In genomic region chr15:99895189-99895955, GRCh38 we compare ENCODE assay signal across 19 cellular contexts.
DNase-seq lines count a peak whose midpoint lies in the region; ATAC-seq and TF ChIP-seq lines count a peak whose summit lies in the region.
"Had no signal": no experiment of that assay in that cellular context is flagged by ENCODE, and none has a peak within 500 bp of the region (broad histone marks: within the 10 kb centered on the region; RNA-seq: fewer than 3 reads in every experiment).

No MANE protein-coding gene starts in this region.

- no peaks in the 10 kb centered on the region for H3K36me3 ChIP-seq in adrenal gland (replicated peaks in 1 of 2)
- H3K36me3 ChIP-seq: ascending aorta, left lung had no signal

- H3K27me3 ChIP-seq in adrenal gland (no peaks in the 10 kb centered on the region), right cardiac atrium (ENCODE audit: control insufficient read depth, insufficient read depth) (no peaks in the 10 kb centered on the region)
- H3K27me3 ChIP-seq: ascending aorta, left lung had no signal

- no peaks in the 10 kb centered on the region for H3K4me1 Mint-ChIP-seq in immature natural killer cell
- H3K4me1 Mint-ChIP-seq: WTC11 had no signal

- H3K9me3 ChIP-seq in adrenal gland (replicated peaks in 1 of 3), result no peaks in the 10 kb centered on the region
- H3K9me3 ChIP-seq in right cardiac atrium (ENCODE audit: control insufficient read depth, low read length), result no peaks in the 10 kb centered on the region
- H3K9me3 ChIP-seq: ascending aorta had no signal

- H3K9me3 Mint-ChIP-seq in immature natural killer cell, result no peaks in the 10 kb centered on the region
- H3K9me3 Mint-ChIP-seq: CD4-positive, alpha-beta T cell had no signal

- H3K27ac ChIP-seq in adrenal gland, result no peak overlapping the region
- H3K27ac ChIP-seq in right cardiac atrium (ENCODE audit: low read length), result no peak overlapping the region
- H3K27ac ChIP-seq: ascending aorta, HL-60, left lung, skin epidermis had no signal

- TF ChIP-seq POLR2A in adrenal gland (IDR thresholded peaks at IDR 0.05), result no peak

- H3K36me3 Mint-ChIP-seq in immature natural killer cell, result peaks cover 0 to 9% (median 9%) of the 10 kb centered on the region in 3 donors
- H3K36me3 Mint-ChIP-seq: WTC11 had no signal

- ATAC-seq in GM19397 (IDR thresholded peaks at IDR 0.05; ENCODE audit: unreplicated experiment) (peak; percentile 66), HG02763 (IDR thresholded peaks at IDR 0.05; ENCODE audit: unreplicated experiment) (peak; percentile 65), HG03571 (IDR thresholded peaks at IDR 0.05; ENCODE audit: unreplicated experiment) (peak; percentile 55), right cardiac atrium (no peak)
- ATAC-seq: K562, left lung, WTC11 had no signal

- H3K27ac Mint-ChIP-seq in immature natural killer cell, result no peak overlapping the region
- H3K27ac Mint-ChIP-seq: CD4-positive, alpha-beta T cell; WTC11 had no signal

- WGBS in adrenal gland, 4 donors, result 86 to 92% (median 88%) methylated on average over 4 of the region's 4 CpGs
- WGBS in right cardiac atrium, result 92% methylated on average over 4 of the region's 4 CpGs

- no peak overlapping the region for H3K4me3 Mint-ChIP-seq in immature natural killer cell
- H3K4me3 Mint-ChIP-seq: CD4-positive, alpha-beta T cell; WTC11 had no signal

- H3K27me3 Mint-ChIP-seq in immature natural killer cell (ENCODE audit: low read depth in 3 of 3), result peaks cover 3 to 7% (median 4%) of the 10 kb centered on the region in 3 donors
- H3K27me3 Mint-ChIP-seq: CD4-positive, alpha-beta T cell had no signal

- DNase-seq in stimulated activated naive CD4-positive, alpha-beta T cell treated with Interleukin-2 at 50 U/mL for 16 hours (lab: John Stamatoyannopoulos, UW), result no peak
- DNase-seq in immature natural killer cell (no peak), adrenal gland (no peak), right cardiac atrium (no peak)
- DNase-seq: CD4-positive, alpha-beta T cell; foreskin melanocyte; left lung; NCI-H1048; RPMI8226; stimulated activated naive CD4-positive, alpha-beta T cell had no signal

- H3K4me3 ChIP-seq in GM12875 (ENCODE audit: low read depth, low read length), result peak overlapping the region; percentile 3
- H3K4me3 ChIP-seq in adrenal gland, result no peak overlapping the region
- H3K4me3 ChIP-seq in right cardiac atrium (ENCODE audit: low read length), result no peak overlapping the region
- H3K4me3 ChIP-seq: ascending aorta, K562, left lung, skin epidermis had no signal

- intact Hi-C loops in adrenal gland (cut with DNase I) (no loop called here), right cardiac atrium (cut with DNase I) (no loop called here)

- TF ChIP-seq CTCF in GM12875 (IDR thresholded peaks at IDR 0.05; ENCODE audit: borderline replicate concordance, insufficient read depth, low read depth, low read length) (no peak), adrenal gland (IDR thresholded peaks at IDR 0.05) (no peak)

- H3K4me1 ChIP-seq in adrenal gland (replicated peaks in 1 of 2) (no peaks in the 10 kb centered on the region), right cardiac atrium (ENCODE audit: control insufficient read depth, insufficient read depth, low read length) (no peaks in the 10 kb centered on the region)
- H3K4me1 ChIP-seq: ascending aorta, left lung had no signal

Comparison
In these comparisons a context has a peak if more than half of its experiments do, and no peak if none do; other contexts are left out.
1. ATAC-seq: peak in GM19397 (single experiment), HG02763 (single experiment) and HG03571 (single experiment); none in right cardiac atrium (0 of 2).